In genomic region chr1:119988316-119989067, GRCh38 we compare ENCODE assay signal across 10 cellular contexts.
DNase-seq lines count a peak whose midpoint lies in the region; ATAC-seq and TF ChIP-seq lines count a peak whose summit lies in the region.
"Had no signal": no experiment of that assay in that cellular context is flagged by ENCODE, and none has a peak within 500 bp of the region (broad histone marks: within the 10 kb centered on the region; RNA-seq: fewer than 3 reads in every experiment).

No MANE protein-coding gene starts in this region.

- no peaks in the 10 kb centered on the region for H3K27me3 Mint-ChIP-seq in CD8-positive, alpha-beta T cell (ENCODE audit: low read depth)
- no peaks in the 10 kb centered on the region for H3K27me3 Mint-ChIP-seq in activated CD8-positive, alpha-beta T cell treated with anti-CD3 and anti-CD28 coated beads, Interleukin-2, amount 10 ng/mL, durations not matched to agents 7 days and 5 days (ENCODE audit: low read depth)
- no peaks in the 10 kb centered on the region for H3K27me3 Mint-ChIP-seq in naive thymus-derived CD8-positive, alpha-beta T cell

- H3K36me3 ChIP-seq in CD8-positive, alpha-beta T cell (ENCODE audit: insufficient read depth, low read length), result no peaks in the 10 kb centered on the region
- H3K36me3 ChIP-seq in stomach, result peaks cover 0 to 22% (median 17%) of the 10 kb centered on the region in 4 donors
- H3K36me3 ChIP-seq in aorta (ENCODE audit: control insufficient read depth in 1 of 2, insufficient read depth in 2 of 2, low read length in 1 of 2), result peaks cover 0 to 3% of the 10 kb centered on the region in 2 donors

- H3K9me3 Mint-ChIP-seq in CD8-positive, alpha-beta T cell, result no peaks in the 10 kb centered on the region
- H3K9me3 Mint-ChIP-seq in activated CD8-positive, alpha-beta T cell treated with anti-CD3 and anti-CD28 coated beads, Interleukin-2, amount 10 ng/mL, durations not matched to agents 7 days and 5 days (ENCODE audit: insufficient read depth), result no peaks in the 10 kb centered on the region
- H3K9me3 Mint-ChIP-seq in naive thymus-derived CD8-positive, alpha-beta T cell, result no peaks in the 10 kb centered on the region

- peaks cover 37% of the 10 kb centered on the region for H3K4me1 Mint-ChIP-seq in CD8-positive, alpha-beta T cell (ENCODE audit: low read depth)
- H3K4me1 Mint-ChIP-seq in activated CD8-positive, alpha-beta T cell treated with anti-CD3 and anti-CD28 coated beads, Interleukin-2, amount 10 ng/mL, durations not matched to agents 7 days and 5 days (ENCODE audit: low read depth), result peaks cover 46% of the 10 kb centered on the region
- H3K4me1 Mint-ChIP-seq in naive thymus-derived CD8-positive, alpha-beta T cell, result peaks cover 21 to 45% (median 38%) of the 10 kb centered on the region in 4 donors

- H3K27ac ChIP-seq in CD8-positive, alpha-beta T cell (ENCODE audit: low read depth, low read length), result no peak overlapping the region
- H3K27ac ChIP-seq in stomach (peak overlapping the region in 2 of 5 donors; percentile 36 to 54), aorta (ENCODE audit: low read depth in 1 of 2, low read length in 2 of 2) (peak overlapping the region in 1 of 2 donors; percentile 76)

- TF ChIP-seq CTCF in CD8-positive, alpha-beta T cell (IDR thresholded peaks at IDR 0.05), result no peak
- TF ChIP-seq CTCF in stomach (IDR thresholded peaks at IDR 0.05), result no peak
- no peak for TF ChIP-seq CTCF in lower leg skin (IDR thresholded peaks at IDR 0.05)

- H3K9me3 ChIP-seq in CD8-positive, alpha-beta T cell (ENCODE audit: low read length), result no peaks in the 10 kb centered on the region
- no peaks in the 10 kb centered on the region for H3K9me3 ChIP-seq in stomach
- no peaks in the 10 kb centered on the region for H3K9me3 ChIP-seq in aorta (ENCODE audit: control insufficient read depth, low read length)

- 77 to 94% (median 88%) methylated on average over 2 of the region's 2 CpGs for WGBS in stomach, 5 donors
- WGBS in lower leg skin, 2 donors, result 91 to 94% methylated on average over 2 of the region's 2 CpGs
- 96 to 97% methylated on average over 2 of the region's 2 CpGs for WGBS in aorta, 2 donors

- POLR2A ChIA-PET in CD8-positive, alpha-beta T cell (lab: Charles Lee), result no interaction called here
- POLR2A ChIA-PET in activated CD8-positive, alpha-beta T cell treated with anti-CD3 and anti-CD28 coated beads, Interleukin-2, amount 10 ng/mL, durations not matched to agents 7 days and 5 days (lab: Charles Lee), result no interaction called here
- POLR2A ChIA-PET in naive thymus-derived CD8-positive, alpha-beta T cell (lab: Charles Lee), result no interaction called here

- TF ChIP-seq POLR2A in stomach (IDR thresholded peaks at IDR 0.05), result no peak
- no peak for TF ChIP-seq POLR2A in lower leg skin (IDR thresholded peaks at IDR 0.05)

- no peak for ATAC-seq in CD8-positive, alpha-beta T cell
- peak; percentile 43 for ATAC-seq in HG02981 (IDR thresholded peaks at IDR 0.05; ENCODE audit: unreplicated experiment)
- ATAC-seq in activated CD8-positive, alpha-beta T cell treated with anti-CD3 and anti-CD28 coated beads, Interleukin-2, amount 10 ng/mL, durations not matched to agents 7 days and 5 days, result no peak
- peak in 1 of 2 donors; percentile 20 for ATAC-seq in naive thymus-derived CD8-positive, alpha-beta T cell
- ATAC-seq in HG03025 (IDR thresholded peaks at IDR 0.05; ENCODE audit: low FRiP score, unreplicated experiment), result no peak
- no peak for ATAC-seq in aorta (ENCODE audit: low FRiP score)

- H3K27ac Mint-ChIP-seq in CD8-positive, alpha-beta T cell, result peak overlapping the region; percentile 75
- peak overlapping the region; percentile 88 for H3K27ac Mint-ChIP-seq in activated CD8-positive, alpha-beta T cell treated with anti-CD3 and anti-CD28 coated beads, Interleukin-2, amount 10 ng/mL, durations not matched to agents 7 days and 5 days
- H3K27ac Mint-ChIP-seq in naive thymus-derived CD8-positive, alpha-beta T cell, result peak overlapping the region; percentile 28 to 91 (median 74)

- no peak for TF ChIP-seq EP300 in stomach (IDR thresholded peaks at IDR 0.05)

- H3K27me3 ChIP-seq in CD8-positive, alpha-beta T cell (ENCODE audit: insufficient read depth, low read length), result no peaks in the 10 kb centered on the region
- H3K27me3 ChIP-seq in stomach (no peaks in the 10 kb centered on the region), aorta (ENCODE audit: control insufficient read depth in 1 of 2, insufficient read depth in 2 of 2, low read length in 1 of 2) (no peaks in the 10 kb centered on the region)

- intact Hi-C loops in CD8-positive, alpha-beta T cell (cut with DNase I, micrococcal nuclease), result no loop called here
- intact Hi-C loops in stomach (cut with DNase I; ENCODE audit: low total_unique reads), result no loop called here
- intact Hi-C loops in lower leg skin (cut with DNase I; ENCODE audit: low total_unique reads), result no loop called here
- intact Hi-C loops in aorta (cut with DNase I), result no loop called here

- DNase-seq in CD8-positive, alpha-beta T cell, result no peak
- no peak for DNase-seq in activated CD8-positive, alpha-beta T cell treated with anti-CD3 and anti-CD28 coated beads, Interleukin-2, amount 10 ng/mL, durations not matched to agents 7 days and 5 days
- no peak for DNase-seq in naive thymus-derived CD8-positive, alpha-beta T cell
- DNase-seq in stomach (no peak), lower leg skin (ENCODE audit: low spot score in 2 of 2) (no peak), aorta (no peak)
- DNase-seq: activated effector memory CD4-positive, alpha-beta T cell treated with anti-CD3 and anti-CD28 coated beads, Interleukin-2, amount 50 U/mL, for 16 hours; DMS79 treated with DMSO at 0.1 percent for 48 hours had no signal

- H3K4me3 ChIP-seq in CD8-positive, alpha-beta T cell (ENCODE audit: low read depth, low read length), result no peak overlapping the region
- H3K4me3 ChIP-seq in stomach (no peak overlapping the region), lower leg skin (ENCODE audit: low read depth, poor library complexity, severe bottlenecking) (no peak overlapping the region), aorta (ENCODE audit: low read length in 2 of 2) (no peak overlapping the region)

- H3K4me1 ChIP-seq in CD8-positive, alpha-beta T cell (ENCODE audit: insufficient read depth, low read length), result peaks cover 28% of the 10 kb centered on the region
- peaks cover 0 to 19% (median 12%) of the 10 kb centered on the region in 4 donors for H3K4me1 ChIP-seq in stomach
- peaks cover 4 to 6% of the 10 kb centered on the region in 2 donors for H3K4me1 ChIP-seq in aorta (ENCODE audit: control insufficient read depth in 1 of 2, insufficient read depth in 2 of 2, low read length in 2 of 2)

- peaks cover 29% of the 10 kb centered on the region for H3K36me3 Mint-ChIP-seq in CD8-positive, alpha-beta T cell
- H3K36me3 Mint-ChIP-seq in activated CD8-positive, alpha-beta T cell treated with anti-CD3 and anti-CD28 coated beads, Interleukin-2, amount 10 ng/mL, durations not matched to agents 7 days and 5 days (ENCODE audit: low read depth), result peaks cover 44% of the 10 kb centered on the region
- peaks cover 12 to 28% (median 13%) of the 10 kb centered on the region in 3 donors for H3K36me3 Mint-ChIP-seq in naive thymus-derived CD8-positive, alpha-beta T cell

- CTCF ChIA-PET in CD8-positive, alpha-beta T cell (lab: Charles Lee), result no interaction called here
- CTCF ChIA-PET in activated CD8-positive, alpha-beta T cell treated with anti-CD3 and anti-CD28 coated beads, Interleukin-2, amount 10 ng/mL, durations not matched to agents 7 days and 5 days (lab: Charles Lee), result interaction anchor here (1.0 to 3.8 kb wide), 3 partner anchors 21 to 40 kb away, joined by 3 to 44 read pairs (median 12); no protein-coding TSS in a partner anchor

- peak overlapping the region; percentile 13 for H3K4me3 Mint-ChIP-seq in CD8-positive, alpha-beta T cell
- peak overlapping the region; percentile 60 for H3K4me3 Mint-ChIP-seq in activated CD8-positive, alpha-beta T cell treated with anti-CD3 and anti-CD28 coated beads, Interleukin-2, amount 10 ng/mL, durations not matched to agents 7 days and 5 days
- peak overlapping the region in 8 of 10 donors; percentile 20 to 64 (median 54) for H3K4me3 Mint-ChIP-seq in naive thymus-derived CD8-positive, alpha-beta T cell
